ENCODE assay signal across 14 cellular contexts in genomic region chr11:50098186-50098725, GRCh38.
DNase-seq lines count a peak whose midpoint lies in the region; ATAC-seq and TF ChIP-seq lines count a peak whose summit lies in the region.
"Had no signal": no experiment of that assay in that cellular context is flagged by ENCODE, and none has a peak within 500 bp of the region (broad histone marks: within the 10 kb centered on the region; RNA-seq: fewer than 3 reads in every experiment).

No MANE protein-coding gene starts in this region.

- no peak overlapping the region for H2AFZ ChIP-seq in PC-3 (ENCODE audit: low read length)
- H2AFZ ChIP-seq: GM23338 had no signal

- no peaks in the 10 kb centered on the region for H3K9me3 ChIP-seq in PC-3 (ENCODE audit: low read length)
- H3K9me3 ChIP-seq: Caco-2 had no signal

- ATAC-seq in PC-3: no peak
- no peak for ATAC-seq in effector memory CD8-positive, alpha-beta T cell (replicated peaks)
- ATAC-seq: GM23338 had no signal

- H3K79me2 ChIP-seq in PC-3 (ENCODE audit: low read length): no peaks in the 10 kb centered on the region

- TF ChIP-seq CTCF in PC-3 (conservative IDR thresholded peaks at IDR 0.05; ENCODE audit: low read depth, low read length) (no peak), epithelial cell of esophagus (IDR thresholded peaks at IDR 0.05; ENCODE audit: insufficient read depth, low read depth, low read length, missing control alignments) (no peak)

- no peaks in the 10 kb centered on the region for H3K36me3 ChIP-seq in PC-3 (ENCODE audit: low read depth, low read length)

- DNase-seq in M059J (ENCODE audit: low read depth) (peak; percentile 5), PC-3 (peak; percentile 16), epithelial cell of esophagus (ENCODE audit: low read depth) (peak; percentile 23), NCI-H2196 treated with DMSO at 0.1 percent for 48 hours (lab: John Stamatoyannopoulos, UW; ENCODE audit: unreplicated experiment) (no peak)
- DNase-seq in effector memory CD8-positive, alpha-beta T cell: no peak
- no peak for DNase-seq in activated CD4-positive, alpha-beta T cell treated with anti-CD3 and anti-CD28 coated beads, Interleukin-2, amount 10 ng/mL, durations not matched to agents 7 days and 5 days
- DNase-seq: Caco-2; CD8-positive, alpha-beta memory T cell; DND-41; GDM1; H7 had no signal

- no peaks in the 10 kb centered on the region for H3K27me3 Mint-ChIP-seq in effector memory CD8-positive, alpha-beta T cell
- H3K27me3 Mint-ChIP-seq in activated CD4-positive, alpha-beta T cell treated with anti-CD3 and anti-CD28 coated beads, Interleukin-2, amount 10 ng/mL, durations not matched to agents 7 days and 5 days: no peaks in the 10 kb centered on the region
- H3K27me3 Mint-ChIP-seq: CD8-positive, alpha-beta memory T cell had no signal

- H3K27me3 ChIP-seq in PC-3 (ENCODE audit: low read length): no peaks in the 10 kb centered on the region

- no peaks in the 10 kb centered on the region for H3K4me1 ChIP-seq in PC-3 (ENCODE audit: insufficient read depth, low read length)
- H3K4me1 ChIP-seq: Caco-2 had no signal

- no peaks in the 10 kb centered on the region for H3K9me2 ChIP-seq in PC-3 (replicated peaks; ENCODE audit: low read length)

- H3K27ac Mint-ChIP-seq in effector memory CD8-positive, alpha-beta T cell: no peak overlapping the region
- H3K27ac Mint-ChIP-seq in activated CD4-positive, alpha-beta T cell treated with anti-CD3 and anti-CD28 coated beads, Interleukin-2, amount 10 ng/mL, durations not matched to agents 7 days and 5 days: no peak overlapping the region
- H3K27ac Mint-ChIP-seq: CD14-positive monocyte; CD8-positive, alpha-beta memory T cell; GM23338 had no signal

- no peaks in the 10 kb centered on the region for H3K4me1 Mint-ChIP-seq in effector memory CD8-positive, alpha-beta T cell (ENCODE audit: low read depth in 2 of 2)
- H3K4me1 Mint-ChIP-seq in activated CD4-positive, alpha-beta T cell treated with anti-CD3 and anti-CD28 coated beads, Interleukin-2, amount 10 ng/mL, durations not matched to agents 7 days and 5 days: no peaks in the 10 kb centered on the region
- H3K4me1 Mint-ChIP-seq: CD14-positive monocyte; CD8-positive, alpha-beta memory T cell; GM23338 had no signal

- intact Hi-C loops in PC-3 (cut with micrococcal nuclease): no loop called here

- peaks cover 6 to 9% of the 10 kb centered on the region in 2 donors for H3K9me3 Mint-ChIP-seq in effector memory CD8-positive, alpha-beta T cell
- H3K9me3 Mint-ChIP-seq in activated CD4-positive, alpha-beta T cell treated with anti-CD3 and anti-CD28 coated beads, Interleukin-2, amount 10 ng/mL, durations not matched to agents 7 days and 5 days: peaks cover 12% of the 10 kb centered on the region

- no TSS peak for BruUV-seq in PC-3 (replicated peaks; lab: Mats Ljungman, UMichigan)

- H3K4me3 ChIP-seq in PC-3 (ENCODE audit: low read length) (no peak overlapping the region), epithelial cell of esophagus (ENCODE audit: low read length) (no peak overlapping the region)
- H3K4me3 ChIP-seq: GM23338 had no signal

- no peak overlapping the region for H3K27ac ChIP-seq in PC-3 (ENCODE audit: low read length)
- H3K27ac ChIP-seq: HL-60 had no signal

- H4K20me1 ChIP-seq in PC-3 (ENCODE audit: low read length): no peaks in the 10 kb centered on the region

- H3K9ac ChIP-seq in PC-3 (ENCODE audit: low read length): no peak overlapping the region

- POLR2A ChIA-PET in PC-3 (lab: Charles Lee; ENCODE audit: unreplicated experiment): no interaction called here
- POLR2A ChIA-PET in activated CD4-positive, alpha-beta T cell treated with anti-CD3 and anti-CD28 coated beads, Interleukin-2, amount 10 ng/mL, durations not matched to agents 7 days and 5 days (lab: Charles Lee): no interaction called here

- no peak overlapping the region for H3K4me3 Mint-ChIP-seq in effector memory CD8-positive, alpha-beta T cell
- H3K4me3 Mint-ChIP-seq in activated CD4-positive, alpha-beta T cell treated with anti-CD3 and anti-CD28 coated beads, Interleukin-2, amount 10 ng/mL, durations not matched to agents 7 days and 5 days: no peak overlapping the region
- H3K4me3 Mint-ChIP-seq: CD14-positive monocyte; CD8-positive, alpha-beta memory T cell; GM23338 had no signal

- no peaks in the 10 kb centered on the region for H3F3A ChIP-seq in PC-3 (ENCODE audit: low read length, unreplicated experiment)

- CTCF ChIA-PET in PC-3 (lab: Charles Lee): no interaction called here
- CTCF ChIA-PET in activated CD4-positive, alpha-beta T cell treated with anti-CD3 and anti-CD28 coated beads, Interleukin-2, amount 10 ng/mL, durations not matched to agents 7 days and 5 days (lab: Charles Lee): no interaction called here

- H3K36me3 Mint-ChIP-seq in effector memory CD8-positive, alpha-beta T cell (ENCODE audit: insufficient read depth): no peaks in the 10 kb centered on the region
- no peaks in the 10 kb centered on the region for H3K36me3 Mint-ChIP-seq in activated CD4-positive, alpha-beta T cell treated with anti-CD3 and anti-CD28 coated beads, Interleukin-2, amount 10 ng/mL, durations not matched to agents 7 days and 5 days (ENCODE audit: low read depth)
- H3K36me3 Mint-ChIP-seq: CD14-positive monocyte; CD8-positive, alpha-beta memory T cell had no signal

- H3K4me2 ChIP-seq in PC-3 (ENCODE audit: low read length): no peak overlapping the region
- H3K4me2 ChIP-seq: GM23338 had no signal

Comparison
In these comparisons a context has a peak if more than half of its experiments do, and no peak if none do; other contexts are left out.
1. DNase-seq: peak in M059J (single experiment), PC-3 (single experiment) and epithelial cell of esophagus (single experiment); none in effector memory CD8-positive, alpha-beta T cell (0 of 3), NCI-H2196 treated with DMSO at 0.1 percent for 48 hours (single experiment) and activated CD4-positive, alpha-beta T cell treated with anti-CD3 and anti-CD28 coated beads, Interleukin-2, amount 10 ng/mL, durations not matched to agents 7 days and 5 days (single experiment).